In genomic region chr4:77734928-77735327, GRCh38 we compare ENCODE assay signal across 1 cellular context.
TF ChIP-seq lines count a peak whose summit lies in the region.

No MANE protein-coding gene starts in this region.

TF ChIP-seq in K562, 482 proteins besides CTCF, POLR2A, EP300 and RAD21 (continued from another document and continues in another):
- TF ChIP-seq MGA (IDR thresholded peaks at IDR 0.05) (no peak), DIDO1 (tag; IDR thresholded peaks at IDR 0.05; ENCODE audit: low read depth) (no peak), CBFB (CRISPR knock-in tag; IDR thresholded peaks at IDR 0.05) (no peak), U2AF1 (optimal IDR thresholded peaks at IDR 0.05; ENCODE audit: low read depth, low read length) (no peak), NFATC3 (IDR thresholded peaks at IDR 0.05) (0 out of 2 replicates have a peak, but pooled peaks have one; percentile 18), ZBTB1 (CRISPR knock-in tag; IDR thresholded peaks at IDR 0.05; ENCODE audit: borderline replicate concordance, low read depth) (no peak), C11orf30 (IDR thresholded peaks at IDR 0.05; ENCODE audit: low read depth) (peak; percentile 88), FOSL1 (tag; conservative IDR thresholded peaks at IDR 0.05) (peak; percentile 66), ZNF766 (CRISPR knock-in tag; conservative IDR thresholded peaks at IDR 0.05) (no peak), ZNF449 (CRISPR knock-in tag; IDR thresholded peaks at IDR 0.05) (no peak), ZNF274 (IDR thresholded peaks at IDR 0.05; ENCODE audit: borderline replicate concordance, low read depth, low read length) (no peak), FOXJ2 (tag; IDR thresholded peaks at IDR 0.05) (no peak), CCNT2 (IDR thresholded peaks at IDR 0.05; ENCODE audit: borderline replicate concordance, extremely low read depth, insufficient read length, low read depth, low read length) (no peak), NEUROD1 (IDR thresholded peaks at IDR 0.05; ENCODE audit: borderline replicate concordance, low read depth, low read length, partially characterized antibody) (no peak), POLR3G (IDR thresholded peaks at IDR 0.05; ENCODE audit: extremely low read depth, insufficient read length, insufficient replicate concordance) (no peak), ZNF347 (CRISPR knock-in tag; IDR thresholded peaks at IDR 0.05; ENCODE audit: low read depth) (no peak), DNMT1 (IDR thresholded peaks at IDR 0.05) (no peak), NCOR1 (IDR thresholded peaks at IDR 0.05) (no peak), JUND (IDR thresholded peaks at IDR 0.05; ENCODE audit: borderline replicate concordance, low read depth, low read length) (peak; percentile 56; the same call in 1 of the 2 replicates), JUND (tag; IDR thresholded peaks at IDR 0.05; ENCODE audit: borderline replicate concordance, low read depth, low read length) (peak; percentile 71; the same call in 2 of the 3 replicates), MECOM (CRISPR knock-in tag; IDR thresholded peaks at IDR 0.05) (no peak), KAT2B (IDR thresholded peaks at IDR 0.05; ENCODE audit: low read depth, low read length) (no peak), HDGF (IDR thresholded peaks at IDR 0.05) (no peak), TBP (optimal IDR thresholded peaks at IDR 0.05; ENCODE audit: low read depth, low read length) (no peak), EHMT2 (IDR thresholded peaks at IDR 0.05) (no peak), EWSR1 (IDR thresholded peaks at IDR 0.05; ENCODE audit: borderline replicate concordance, low read depth, partially characterized antibody) (no peak), MYBL2 (IDR thresholded peaks at IDR 0.05; ENCODE audit: low read depth) (no peak; the same call in 1 of the 2 replicates), MYBL2 (CRISPR knock-in tag; IDR thresholded peaks at IDR 0.05; ENCODE audit: borderline replicate concordance) (no peak), NFE2L1 (tag; IDR thresholded peaks at IDR 0.05; ENCODE audit: borderline replicate concordance, low read depth) (no peak), ZBTB2 (IDR thresholded peaks at IDR 0.05) (no peak), CSDE1 (IDR thresholded peaks at IDR 0.05) (no peak), ZNF311 (CRISPR knock-in tag; IDR thresholded peaks at IDR 0.05) (no peak), TRIM24 (IDR thresholded peaks at IDR 0.05) (no peak), ZBTB26 (CRISPR knock-in tag; IDR thresholded peaks at IDR 0.05) (no peak), ZNF589 (CRISPR knock-in tag; IDR thresholded peaks at IDR 0.05; ENCODE audit: low read depth) (no peak), GATA2 (CRISPR knock-in tag; IDR thresholded peaks at IDR 0.05) (no peak), CBX1 (IDR thresholded peaks at IDR 0.05; ENCODE audit: low read depth) (no peak), ZNF444 (CRISPR knock-in tag; IDR thresholded peaks at IDR 0.05) (no peak), IFI16 (CRISPR knock-in tag; IDR thresholded peaks at IDR 0.05) (no peak), PHTF2 (CRISPR knock-in tag; IDR thresholded peaks at IDR 0.05) (no peak), NCOA1 (IDR thresholded peaks at IDR 0.05; ENCODE audit: low read depth) (no peak), KDM5B (IDR thresholded peaks at IDR 0.05; ENCODE audit: insufficient replicate concordance, low read depth, low read length) (no peak), MTA3 (IDR thresholded peaks at IDR 0.05; ENCODE audit: borderline replicate concordance) (no peak), THAP12 (CRISPR knock-in tag; IDR thresholded peaks at IDR 0.05) (no peak), SMARCC2 (IDR thresholded peaks at IDR 0.05; ENCODE audit: low read depth) (no peak), RUNX1 (IDR thresholded peaks at IDR 0.05; ENCODE audit: low read depth) (no peak), TAF9B (IDR thresholded peaks at IDR 0.05; ENCODE audit: partially characterized antibody) (peak; percentile 61), ELK1 (CRISPR knock-in tag; IDR thresholded peaks at IDR 0.05) (no peak), ZNF408 (CRISPR knock-in tag; IDR thresholded peaks at IDR 0.05; ENCODE audit: low read depth) (no peak), ZNF586 (CRISPR knock-in tag; conservative IDR thresholded peaks at IDR 0.05) (no peak), MLX (CRISPR knock-in tag; conservative IDR thresholded peaks at IDR 0.05) (no peak), ZFP36 (IDR thresholded peaks at IDR 0.05; ENCODE audit: low read depth, low read length, partially characterized antibody) (no peak)
